ENCODE assay signal across 14 cellular contexts in genomic region chr5:120848883-120849282, GRCh38.
"Had no signal": no experiment of that assay in that cellular context is flagged by ENCODE, and none has a peak within 500 bp of the region (broad histone marks: within the 10 kb centered on the region; RNA-seq: fewer than 3 reads in every experiment).

No MANE protein-coding gene starts in this region.

- H3K4me2 ChIP-seq: hepatocyte had no signal

- DNase-seq: activated CD4-positive, alpha-beta T cell treated with anti-CD3 and anti-CD28 coated beads, Interleukin-2, amount 10 ng/mL, durations not matched to agents 24 days and 14 days; activated CD4-positive, CD25-positive, alpha-beta regulatory T cell; activated naive CD8-positive, alpha-beta T cell treated with anti-CD3 and anti-CD28 coated beads, Interleukin-2, amount 10 ng/mL, durations not matched to agents 7 days and 5 days; anterior cingulate cortex; effector memory CD4-positive, alpha-beta T cell; kidney glomerular epithelial cell; nephron progenitor cell; psoas muscle; spleen; stimulated activated naive CD8-positive, alpha-beta T cell treated with anti-CD3 and anti-CD28 coated beads, Interleukin-15, amount 100 ng/mL, for 72 hours; testis; upper lobe of left lung had no signal

- H3K79me2 ChIP-seq: hepatocyte had no signal

- H3K27me3 ChIP-seq: hepatocyte, spleen, testis, upper lobe of left lung had no signal

- H3K4me1 ChIP-seq: psoas muscle, spleen, testis, upper lobe of left lung had no signal

- FAIRE-seq: bronchial epithelial cell had no signal

- H2AFZ ChIP-seq: hepatocyte had no signal

- H3K36me3 ChIP-seq: spleen, upper lobe of left lung had no signal

- H3K9me3 ChIP-seq: psoas muscle, spleen, testis, upper lobe of left lung had no signal

- H3K27ac ChIP-seq: hepatocyte, psoas muscle, spleen, testis, upper lobe of left lung had no signal

- H3K4me3 ChIP-seq: hepatocyte, psoas muscle, spleen, testis, upper lobe of left lung had no signal
